Comparison of ENCODE assay signal across 9 cellular contexts in genomic region chr2:172442072-172442895, GRCh38. TPM values are rescaled to one million over a fixed set of nuclear protein-coding genes. Genes with fewer than 3 reads are reported as not detected.
A peak's percentile ranks its signal among the peaks of the same experiment; 100 is the strongest.
DNase-seq lines count a peak whose midpoint lies in the region; ATAC-seq and TF ChIP-seq lines count a peak whose summit lies in the region.
"Had no signal": no experiment of that assay in that cellular context is flagged by ENCODE, and none has a peak within 500 bp of the region (broad histone marks: within the 10 kb centered on the region; RNA-seq: fewer than 3 reads in every experiment).

No MANE protein-coding gene starts in this region.

- BruUV-seq in A673 (replicated peaks; lab: Mats Ljungman, UMichigan), result no TSS peak

- POLR2A ChIA-PET in activated CD4-positive, alpha-beta memory T cell treated with anti-CD3 and anti-CD28 coated beads, Interleukin-2, amount 10 ng/mL, durations not matched to agents 7 days and 5 days (lab: Charles Lee), result interaction anchor here (1.2 to 3.2 kb wide), 4 partner anchors 13 to 268 kb away, joined by 3 to 31 read pairs (median 6); partner anchors contain the start of gene ITGA6
- POLR2A ChIA-PET in A673 (lab: Charles Lee; ENCODE audit: low non-redundant PET), result no interaction called here

- H3K4me1 ChIP-seq in HUES6 (ENCODE audit: control insufficient read depth, insufficient read depth, low read length), result peaks cover 46% of the 10 kb centered on the region
- H3K4me1 ChIP-seq in A673 (ENCODE audit: insufficient read depth, low read length, poor library complexity, severe bottlenecking), result peaks cover 69% of the 10 kb centered on the region

- TF ChIP-seq CTCF in fibroblast of the aortic adventitia (IDR thresholded peaks at IDR 0.05; ENCODE audit: insufficient read depth, low read length) (no peak), A673 (conservative IDR thresholded peaks at IDR 0.05; ENCODE audit: low read depth, low read length) (no peak)

- H3K27me3 Mint-ChIP-seq in activated CD4-positive, alpha-beta memory T cell treated with anti-CD3 and anti-CD28 coated beads, Interleukin-2, amount 10 ng/mL, durations not matched to agents 7 days and 5 days, result peaks cover 11% of the 10 kb centered on the region

- no peaks in the 10 kb centered on the region for H3K9me3 Mint-ChIP-seq in activated CD4-positive, alpha-beta memory T cell treated with anti-CD3 and anti-CD28 coated beads, Interleukin-2, amount 10 ng/mL, durations not matched to agents 7 days and 5 days

- DNase-seq in AG08395 (ENCODE audit: low spot score), result peak; percentile 89
- DNase-seq in activated CD4-positive, alpha-beta memory T cell treated with anti-CD3 and anti-CD28 coated beads, Interleukin-2, amount 10 ng/mL, durations not matched to agents 7 days and 5 days, result peak; percentile 37
- DNase-seq in fibroblast of the aortic adventitia (ENCODE audit: low read depth), result peak; percentile 92
- DNase-seq in stimulated activated CD4-positive, alpha-beta T cell treated with anti-CD3 and anti-CD28 coated beads, Interleukin-2, amount 100 ng/mL, for 4 hours (ENCODE audit: low read depth), result peak; percentile 65
- DNase-seq in A673 (ENCODE audit: low spot score), result no peak
- no peak for DNase-seq in SK-N-DZ (ENCODE audit: low spot score)

- H3K4me3 ChIP-seq in HUES6 (ENCODE audit: low read depth, low read length), result peak overlapping the region; percentile 13; the same call in 1 of the 2 replicates
- H3K4me3 ChIP-seq in fibroblast of the aortic adventitia (ENCODE audit: low read depth, low read length), result no peak overlapping the region
- H3K4me3 ChIP-seq in A673 (ENCODE audit: low read depth, low read length, poor library complexity, severe bottlenecking), result no peak overlapping the region
- H3K4me3 ChIP-seq: GM12878 had no signal

- no peak for ATAC-seq in HG03565 (IDR thresholded peaks at IDR 0.05; ENCODE audit: unreplicated experiment)
- ATAC-seq: GM12878 had no signal

- CTCF ChIA-PET in activated CD4-positive, alpha-beta memory T cell treated with anti-CD3 and anti-CD28 coated beads, Interleukin-2, amount 10 ng/mL, durations not matched to agents 7 days and 5 days (lab: Charles Lee), result interaction anchor here (0.6 to 12.0 kb wide), 5 partner anchors 14 to 315 kb away, joined by 3 to 120 read pairs (median 3); partner anchors contain the start of gene ITGA6
- CTCF ChIA-PET in A673 (lab: Charles Lee), result interaction anchor here (0.9 kb wide), 1 partner anchor 23 kb away, joined by 3 read pairs; no protein-coding TSS in a partner anchor

- H3K27me3 ChIP-seq in HUES6 (ENCODE audit: control insufficient read depth, insufficient read depth, low read length) (no peaks in the 10 kb centered on the region), A673 (replicated peaks; ENCODE audit: insufficient read depth, low read depth, low read length, poor library complexity) (no peaks in the 10 kb centered on the region)

- H3K9me3 ChIP-seq in HUES6 (ENCODE audit: control insufficient read depth, insufficient read depth, low read depth, low read length) (no peaks in the 10 kb centered on the region), A673 (ENCODE audit: low read depth, low read length, poor library complexity, severe bottlenecking) (no peaks in the 10 kb centered on the region)

- peak overlapping the region; percentile 27 for H3K27ac Mint-ChIP-seq in activated CD4-positive, alpha-beta memory T cell treated with anti-CD3 and anti-CD28 coated beads, Interleukin-2, amount 10 ng/mL, durations not matched to agents 7 days and 5 days

- H3K36me3 ChIP-seq in HUES6 (ENCODE audit: control insufficient read depth, insufficient read depth, low read length), result peaks cover 2% of the 10 kb centered on the region; the same call in 1 of the 2 replicates
- no peaks in the 10 kb centered on the region for H3K36me3 ChIP-seq in A673 (ENCODE audit: insufficient read depth, low read length, poor library complexity, severe bottlenecking)

- intact Hi-C loops in A673 (cut with micrococcal nuclease; ENCODE audit: unreplicated experiment), result no loop called here

- peak overlapping the region; percentile 45 for H3K9ac ChIP-seq in HUES6 (ENCODE audit: low read length)

- H3K27ac ChIP-seq in HUES6 (ENCODE audit: low read depth, low read length) (peak overlapping the region; percentile 9; the same call in 1 of the 2 replicates), A673 (ENCODE audit: low read depth, low read length, poor library complexity, severe bottlenecking) (no peak overlapping the region)

- no peak overlapping the region for H3K4me3 Mint-ChIP-seq in activated CD4-positive, alpha-beta memory T cell treated with anti-CD3 and anti-CD28 coated beads, Interleukin-2, amount 10 ng/mL, durations not matched to agents 7 days and 5 days

- H3K36me3 Mint-ChIP-seq in activated CD4-positive, alpha-beta memory T cell treated with anti-CD3 and anti-CD28 coated beads, Interleukin-2, amount 10 ng/mL, durations not matched to agents 7 days and 5 days (ENCODE audit: low read depth), result peaks cover 4% of the 10 kb centered on the region

- peaks cover 29% of the 10 kb centered on the region for H3K4me1 Mint-ChIP-seq in activated CD4-positive, alpha-beta memory T cell treated with anti-CD3 and anti-CD28 coated beads, Interleukin-2, amount 10 ng/mL, durations not matched to agents 7 days and 5 days

RNA-seq across cellular contexts. Expression of gene ITGA6, which starts 14.9 kb away (rescaled TPM):
- total RNA-seq in activated CD4-positive, alpha-beta memory T cell treated with anti-CD3 and anti-CD28 coated beads, Interleukin-2, amount 10 ng/mL, durations not matched to agents 7 days and 5 days, result 10 to 100 TPM; 17.7 to 18.0 TPM
- 4.0 and 29.1 TPM in 2 replicates for total RNA-seq in fibroblast of the aortic adventitia (ENCODE audit: low replicate concordance)
- 7.7 and 10.7 TPM in 2 replicates for total RNA-seq in A673 (2021)
- 0.03 and 0.18 TPM in 2 replicates for polyA plus RNA-seq in SK-N-DZ (2014; cell fraction: cytosol; rRNA removed)
- 0.28 and 0.31 TPM in 2 replicates for polyA plus RNA-seq in SK-N-DZ (2014; cell fraction: nucleus; rRNA removed)

Comparison
In these comparisons a context has a peak if more than half of its experiments do, and no peak if none do; other contexts are left out.
1. DNase-seq: peak in AG08395 (single experiment), activated CD4-positive, alpha-beta memory T cell treated with anti-CD3 and anti-CD28 coated beads, Interleukin-2, amount 10 ng/mL, durations not matched to agents 7 days and 5 days (single experiment), fibroblast of the aortic adventitia (single experiment) and stimulated activated CD4-positive, alpha-beta T cell treated with anti-CD3 and anti-CD28 coated beads, Interleukin-2, amount 100 ng/mL, for 4 hours (single experiment); none in A673 (single experiment) and SK-N-DZ (single experiment).